In genomic region chr3:150871192-150871591, GRCh38 we compare ENCODE assay signal across 32 cellular contexts. TPM values are rescaled to one million over a fixed set of nuclear protein-coding genes. Genes with fewer than 3 reads are reported as not detected.
A peak's percentile ranks its signal among the peaks of the same experiment; 100 is the strongest.
DNase-seq lines count a peak whose midpoint lies in the region; ATAC-seq and TF ChIP-seq lines count a peak whose summit lies in the region.
"Had no signal": no experiment of that assay in that cellular context is flagged by ENCODE, and none has a peak within 500 bp of the region (broad histone marks: within the 10 kb centered on the region; RNA-seq: fewer than 3 reads in every experiment).

No MANE protein-coding gene starts in this region.

- H3K27ac ChIP-seq in breast epithelium (no peak overlapping the region), left lung (no peak overlapping the region)
- H3K27ac ChIP-seq: dorsolateral prefrontal cortex, KMS-11, thoracic aorta had no signal

- intact Hi-C loops in MCF 10A (cut with micrococcal nuclease) (no loop called here), breast epithelium (cut with DNase I; ENCODE audit: low total_unique reads) (no loop called here), left lung (cut with DNase I) (no loop called here)

- ATAC-seq in left lung (peak; percentile 34), GM21528 (IDR thresholded peaks at IDR 0.05; ENCODE audit: low FRiP score, unreplicated experiment) (no peak), GM21526 (IDR thresholded peaks at IDR 0.05; ENCODE audit: low FRiP score, unreplicated experiment) (no peak)

- peaks cover 3% of the 10 kb centered on the region for H3K36me3 Mint-ChIP-seq in MCF 10A (ENCODE audit: insufficient read depth, unreplicated experiment)
- H3K36me3 Mint-ChIP-seq: activated naive CD4-positive, alpha-beta T cell treated with anti-CD3 and anti-CD28 coated beads, Interleukin-2, amount 10 ng/mL, durations not matched to agents 7 days and 5 days; naive B cell had no signal

- H3K36me3 ChIP-seq in breast epithelium, result no peaks in the 10 kb centered on the region
- H3K36me3 ChIP-seq in left lung, result no peaks in the 10 kb centered on the region
- H3K36me3 ChIP-seq: HAP-1, spleen, thoracic aorta had no signal

- H3K27me3 Mint-ChIP-seq in MCF 10A (ENCODE audit: insufficient read depth, unreplicated experiment), result no peaks in the 10 kb centered on the region

- H3K27ac Mint-ChIP-seq in MCF 10A (ENCODE audit: low read depth, unreplicated experiment), result no peak overlapping the region
- H3K27ac Mint-ChIP-seq: activated naive CD4-positive, alpha-beta T cell treated with anti-CD3 and anti-CD28 coated beads, Interleukin-2, amount 10 ng/mL, durations not matched to agents 7 days and 5 days; activated T-cell treated with anti-CD3 and anti-CD28 coated beads, Interleukin-2, amount 50 U/mL, for 24 hours had no signal

- H3K4me1 ChIP-seq in breast epithelium, result no peaks in the 10 kb centered on the region
- H3K4me1 ChIP-seq in left lung, result peaks cover 0 to 8% of the 10 kb centered on the region in 2 donors

- H3K27me3 ChIP-seq in breast epithelium (no peaks in the 10 kb centered on the region), left lung (no peaks in the 10 kb centered on the region)
- H3K27me3 ChIP-seq: dorsolateral prefrontal cortex, spleen had no signal

- DNase-seq in MCF 10A (ENCODE audit: unreplicated experiment) (peak; percentile 91), breast epithelium (ENCODE audit: low spot score in 2 of 2) (no peak), choroid plexus epithelial cell (ENCODE audit: low read depth) (peak; percentile 55), left lung (no peak), ACHN (no peak), DMS79 treated with DMSO at 0.1 percent for 48 hours (lab: John Stamatoyannopoulos, UW) (no peak)
- DNase-seq: 8988T; activated CD4-positive, alpha-beta T cell treated with anti-CD3 and anti-CD28 coated beads for 1 hour; activated CD8-positive, alpha-beta memory T cell treated with anti-CD3 and anti-CD28 coated beads for 24 hours; activated naive CD4-positive, alpha-beta T cell treated with anti-CD3 and anti-CD28 coated beads, Interleukin-2, amount 10 ng/mL, durations not matched to agents 7 days and 5 days; activated T-cell treated with anti-CD3 and anti-CD28 coated beads, Interleukin-2, amount 50 U/mL, for 24 hours; anterior cingulate cortex; central memory CD4-positive, alpha-beta T cell; COR-L47; dorsolateral prefrontal cortex; hypothalamus; naive B cell; NCI-H1105; NCI-H2029; occipital lobe; SIG-M5; spleen; stimulated activated CD4-positive, alpha-beta T cell treated with anti-CD3 and anti-CD28 coated beads, Interleukin-4, amount 100 ng/mL, for 1 hour; stimulated activated naive CD4-positive, alpha-beta T cell treated with Interleukin-2 at 50 U/mL for 16 hours had no signal

- no peak for TF ChIP-seq POLR2A in breast epithelium (IDR thresholded peaks at IDR 0.05)

- H3K9me3 ChIP-seq in breast epithelium (no peaks in the 10 kb centered on the region), left lung (no peaks in the 10 kb centered on the region)
- H3K9me3 ChIP-seq: HAP-1, spleen, thoracic aorta had no signal

- POLR2A ChIA-PET in MCF 10A (lab: Yijun Ruan, JAX), result interaction anchor here (1.8 kb wide), 1 partner anchor 108 kb away, joined by 7 read pairs; the partner anchor contains the start of gene SIAH2

- no peaks in the 10 kb centered on the region for H3K4me1 Mint-ChIP-seq in MCF 10A (ENCODE audit: insufficient read depth, unreplicated experiment)
- H3K4me1 Mint-ChIP-seq: activated naive CD4-positive, alpha-beta T cell treated with anti-CD3 and anti-CD28 coated beads, Interleukin-2, amount 10 ng/mL, durations not matched to agents 7 days and 5 days; naive B cell had no signal

- no peak overlapping the region for H3K4me3 ChIP-seq in breast epithelium
- no peak overlapping the region for H3K4me3 ChIP-seq in choroid plexus epithelial cell (ENCODE audit: low read depth, low read length)
- H3K4me3 ChIP-seq in left lung, result no peak overlapping the region
- H3K4me3 ChIP-seq: dorsolateral prefrontal cortex, HAP-1, spleen, thoracic aorta had no signal

- no peaks in the 10 kb centered on the region for H3K9me3 Mint-ChIP-seq in MCF 10A (ENCODE audit: unreplicated experiment)
- H3K9me3 Mint-ChIP-seq: activated naive CD4-positive, alpha-beta T cell treated with anti-CD3 and anti-CD28 coated beads, Interleukin-2, amount 10 ng/mL, durations not matched to agents 7 days and 5 days; activated T-cell treated with anti-CD3 and anti-CD28 coated beads, Interleukin-2, amount 50 U/mL, for 24 hours; naive B cell had no signal

- CTCF ChIA-PET in MCF 10A (lab: Yijun Ruan, JAX), result interaction anchor here (0.6 to 1.8 kb wide), 4 partner anchors 12 to 150 kb away, joined by 3 to 10 read pairs (median 4); no protein-coding TSS in a partner anchor

- TF ChIP-seq CTCF in MCF 10A (IDR thresholded peaks at IDR 0.05; ENCODE audit: unreplicated experiment) (no peak), breast epithelium (IDR thresholded peaks at IDR 0.05) (no peak), choroid plexus epithelial cell (conservative IDR thresholded peaks at IDR 0.05; ENCODE audit: low read depth, low read length) (no peak), left lung (IDR thresholded peaks at IDR 0.05) (no peak)

- H3K4me3 Mint-ChIP-seq in MCF 10A (ENCODE audit: unreplicated experiment), result no peak overlapping the region
- H3K4me3 Mint-ChIP-seq: activated naive CD4-positive, alpha-beta T cell treated with anti-CD3 and anti-CD28 coated beads, Interleukin-2, amount 10 ng/mL, durations not matched to agents 7 days and 5 days; activated T-cell treated with anti-CD3 and anti-CD28 coated beads, Interleukin-2, amount 50 U/mL, for 24 hours; naive B cell had no signal

- BruUV-seq in MCF 10A (replicated peaks; lab: Mats Ljungman, UMichigan), result no TSS peak

- in situ Hi-C loops in ACHN (cut with HindIII; ENCODE audit: low pct_ligation_motif_present, low pct_unique_long_range_greater_than_20kb, low sequenced_read_pairs), result no loop called here

RNA-seq across cellular contexts. Expression of gene MINDY4B, which starts 34.0 kb away (rescaled TPM):
- not detected in 2 replicates for total RNA-seq in MCF 10A (2022)
- total RNA-seq in breast epithelium, result not detected
- total RNA-seq in left lung, result not detected
- total RNA-seq: endothelial cell of umbilical vein; HT-29; occipital lobe; spleen; T-helper 1 cell treated with Interleukin-12 subunit alpha and Interleukin-12 subunit beta and Interleukin-4 antibody, amounts not matched to agents 30 ng/mL and 1 ng/mL, for 36 hours; thoracic aorta had no signal

Comparison
In these comparisons a context has a peak if more than half of its experiments do, and no peak if none do; other contexts are left out.
1. DNase-seq: peak in MCF 10A (single experiment) and choroid plexus epithelial cell (single experiment); none in breast epithelium (0 of 2), left lung (0 of 2), ACHN (single experiment) and DMS79 treated with DMSO at 0.1 percent for 48 hours (single experiment).